In genomic region chr16:74666425-74667214, GRCh38 we compare ENCODE assay signal across 1 cellular context.
TF ChIP-seq lines count a peak whose summit lies in the region.

Gene RFWD3 (minus strand): TSS chr16:74666877. CDS start chr16:74661449, 5,428 bp downstream.

TF ChIP-seq in HepG2, 621 proteins besides CTCF, POLR2A, EP300 and RAD21 (continued from another document and continues in another):
- TF ChIP-seq ZNF318 (CRISPR knock-in tag; IDR thresholded peaks at IDR 0.05) (0 out of 2 replicates have a peak, but pooled peaks have one; percentile 69), FOXK2 (IDR thresholded peaks at IDR 0.05) (no peak), NFE2L1 (CRISPR knock-in tag; IDR thresholded peaks at IDR 0.05; ENCODE audit: borderline replicate concordance) (no peak), ZBTB26 (CRISPR knock-in tag; IDR thresholded peaks at IDR 0.05; ENCODE audit: borderline replicate concordance) (no peak), CREM (IDR thresholded peaks at IDR 0.05) (peak; percentile 91), CREM (CRISPR knock-in tag; IDR thresholded peaks at IDR 0.05) (no peak), ZNF232 (CRISPR knock-in tag; IDR thresholded peaks at IDR 0.05; ENCODE audit: borderline replicate concordance) (peak; percentile 85; the same call in 1 of the 2 replicates), ZNF530 (CRISPR knock-in tag; IDR thresholded peaks at IDR 0.05; ENCODE audit: low read depth) (no peak), BCL6 (CRISPR knock-in tag; IDR thresholded peaks at IDR 0.05) (peak; percentile 51), ZMAT5 (CRISPR knock-in tag; IDR thresholded peaks at IDR 0.05; ENCODE audit: borderline replicate concordance, low read depth) (no peak), LBX2 (CRISPR knock-in tag; IDR thresholded peaks at IDR 0.05; ENCODE audit: borderline replicate concordance) (0 out of 2 replicates have a peak, but pooled peaks have one; percentile 28), SMAD3 (CRISPR knock-in tag; IDR thresholded peaks at IDR 0.05) (peak; percentile 81; the same call in 1 of the 2 replicates), RFXAP (CRISPR knock-in tag; IDR thresholded peaks at IDR 0.05; ENCODE audit: borderline replicate concordance) (0 out of 2 replicates have a peak, but pooled peaks have one; percentile 68), MTA3 (CRISPR knock-in tag; IDR thresholded peaks at IDR 0.05) (no peak), TOE1 (CRISPR knock-in tag; IDR thresholded peaks at IDR 0.05) (no peak), KLF6 (CRISPR knock-in tag; IDR thresholded peaks at IDR 0.05) (no peak), GATA4 (IDR thresholded peaks at IDR 0.05; ENCODE audit: borderline replicate concordance, low read depth) (0 out of 2 replicates have a peak, but pooled peaks have one; percentile 26), NR2F2 (IDR thresholded peaks at IDR 0.05; ENCODE audit: borderline replicate concordance, low read depth) (peak; percentile 15; the same call in 1 of the 2 replicates), ZBTB42 (CRISPR knock-in tag; IDR thresholded peaks at IDR 0.05) (0 out of 2 replicates have a peak, but pooled peaks have one; percentile 76), ZIK1 (CRISPR knock-in tag; IDR thresholded peaks at IDR 0.05; ENCODE audit: borderline replicate concordance, low read depth) (peak; percentile 61; the same call in 1 of the 2 replicates), MTA1 (CRISPR knock-in tag; IDR thresholded peaks at IDR 0.05; ENCODE audit: borderline replicate concordance) (peak; percentile 58; the same call in 1 of the 2 replicates), CEBPZ (IDR thresholded peaks at IDR 0.05; ENCODE audit: low read length) (peak; percentile 41; the same call in 1 of the 2 replicates), GTF2F1 (IDR thresholded peaks at IDR 0.05; ENCODE audit: low read length) (no peak), IRF9 (CRISPR knock-in tag; IDR thresholded peaks at IDR 0.05; ENCODE audit: borderline replicate concordance) (peak; percentile 73; the same call in 1 of the 2 replicates), ZNF558 (CRISPR knock-in tag; IDR thresholded peaks at IDR 0.05; ENCODE audit: borderline replicate concordance) (no peak), ZNF800 (CRISPR knock-in tag; IDR thresholded peaks at IDR 0.05) (peak; percentile 67; the same call in 1 of the 2 replicates), PAF1 (CRISPR knock-in tag; IDR thresholded peaks at IDR 0.05) (no peak), TBL1XR1 (IDR thresholded peaks at IDR 0.05; ENCODE audit: borderline replicate concordance, low read length, partially characterized antibody) (no peak), ZNF101 (CRISPR knock-in tag; IDR thresholded peaks at IDR 0.05; ENCODE audit: borderline replicate concordance, low read depth) (peak; percentile 61; the same call in 1 of the 2 replicates), ZFY (CRISPR knock-in tag; IDR thresholded peaks at IDR 0.05) (peak; percentile 97), SNAPC5 (CRISPR knock-in tag; IDR thresholded peaks at IDR 0.05; ENCODE audit: borderline replicate concordance) (no peak), KLF16 (CRISPR knock-in tag; IDR thresholded peaks at IDR 0.05) (no peak; a peak in 1 of 4 replicates), FOXM1 (CRISPR knock-in tag; IDR thresholded peaks at IDR 0.05) (no peak), CREB3 (CRISPR knock-in tag; IDR thresholded peaks at IDR 0.05) (peak; percentile 38; the same call in 1 of the 2 replicates), PCBP2 (optimal IDR thresholded peaks at IDR 0.05; ENCODE audit: low read depth, low read length, poor library complexity, severe bottlenecking) (no peak), ZFP36L1 (CRISPR knock-in tag; IDR thresholded peaks at IDR 0.05) (0 out of 2 replicates have a peak, but pooled peaks have one; percentile 63), ZFP62 (CRISPR knock-in tag; IDR thresholded peaks at IDR 0.05) (no peak), ZNF703 (CRISPR knock-in tag; IDR thresholded peaks at IDR 0.05; ENCODE audit: borderline replicate concordance) (0 out of 2 replicates have a peak, but pooled peaks have one; percentile 69), ZNF230 (CRISPR knock-in tag; IDR thresholded peaks at IDR 0.05) (peak; percentile 90), MXI1 (IDR thresholded peaks at IDR 0.05; ENCODE audit: borderline replicate concordance, low read depth, low read length) (peak; percentile 67; the same call in 1 of the 3 replicates), ZFP90 (CRISPR knock-in tag; IDR thresholded peaks at IDR 0.05; ENCODE audit: borderline replicate concordance) (peak; percentile 82; the same call in 1 of the 2 replicates)
